Comparison of ENCODE assay signal across 10 cellular contexts in the genomic region with DNA sequence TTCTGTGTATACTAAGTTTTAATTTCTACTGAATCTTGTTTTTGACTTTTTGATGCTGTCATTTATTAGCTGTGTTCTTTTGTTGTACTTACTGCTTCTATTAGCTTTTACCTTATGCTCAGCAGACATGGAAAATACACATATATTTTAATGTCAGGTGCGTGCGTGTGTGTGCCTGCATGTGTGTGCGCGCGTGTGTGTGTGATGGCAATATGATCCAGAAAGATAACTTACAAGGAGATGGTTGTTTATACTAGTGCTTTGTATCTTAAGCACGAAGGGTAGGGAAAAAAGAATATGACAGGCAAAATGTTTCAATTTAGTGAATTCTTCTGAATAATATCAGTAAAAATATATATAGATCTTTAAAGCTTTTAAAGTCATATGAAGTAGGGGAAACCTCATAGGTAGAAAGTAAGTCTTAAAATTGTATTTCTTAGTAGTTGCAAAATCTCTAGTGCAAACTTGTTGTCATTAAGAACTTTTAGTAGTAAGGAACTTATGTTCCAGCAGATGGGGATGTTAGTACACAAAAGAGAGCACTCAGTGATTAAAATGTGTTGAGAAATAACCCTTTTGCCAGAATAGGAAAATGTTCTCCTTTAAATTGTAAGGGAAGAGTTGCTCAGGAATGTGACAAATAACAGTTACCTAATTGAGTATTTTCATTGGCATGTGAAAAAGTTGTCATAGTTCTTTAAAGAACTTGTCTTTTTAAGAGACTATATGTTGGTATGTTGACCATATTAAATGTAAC. TPM values are rescaled to one million over a fixed set of nuclear protein-coding genes. Genes with fewer than 3 reads are reported as not detected.
A peak's percentile ranks its signal among the peaks of the same experiment; 100 is the strongest.
DNase-seq lines count a peak whose midpoint lies in the region; ATAC-seq and TF ChIP-seq lines count a peak whose summit lies in the region.
"Had no signal": no experiment of that assay in that cellular context is flagged by ENCODE, and none has a peak within 500 bp of the region (broad histone marks: within the 10 kb centered on the region; RNA-seq: fewer than 3 reads in every experiment).

No MANE protein-coding gene starts in this region.

- H3K36me3 ChIP-seq in Panc1 (ENCODE audit: control insufficient read depth, insufficient read depth, low read length) (no peaks in the 10 kb centered on the region), sigmoid colon (no peaks in the 10 kb centered on the region)

- ATAC-seq in Panc1 = no peak

- H3K9me3 ChIP-seq in Panc1 (ENCODE audit: control insufficient read depth, insufficient read depth, low read depth, low read length) (no peaks in the 10 kb centered on the region), sigmoid colon (no peaks in the 10 kb centered on the region)
- H3K9me3 ChIP-seq: BLaER1 treated with 17β-estradiol and CSF1 and Interleukin-3, amounts not matched to agents 10 nM and 100 nM had no signal

- H3K4me1 ChIP-seq in Panc1 (ENCODE audit: control insufficient read depth, insufficient read depth, low read length) = peaks cover 35% of the 10 kb centered on the region
- H3K4me1 ChIP-seq in sigmoid colon = peaks cover 0 to 95% (median 69%) of the 10 kb centered on the region in 4 donors

- no peak overlapping the region for H3K4me3 ChIP-seq in Panc1 (ENCODE audit: low read depth in 2 of 2, low read length in 2 of 2)
- H3K4me3 ChIP-seq in fibroblast of pulmonary artery (replicated peaks; ENCODE audit: low read depth, low read length) = no peak overlapping the region
- no peak overlapping the region for H3K4me3 ChIP-seq in sigmoid colon
- H3K4me3 ChIP-seq: BLaER1 treated with 17β-estradiol and CSF1 and Interleukin-3, amounts not matched to agents 10 nM and 100 nM; skin epidermis had no signal

- POLR2A ChIA-PET in Panc1 (lab: Charles Lee) = no interaction called here

- CTCF ChIA-PET in Panc1 (lab: Charles Lee) = no interaction called here

- in situ Hi-C loops in Panc1 (cut with HindIII; ENCODE audit: low pct_unique_long_range_greater_than_20kb, low sequenced_read_pairs) = no loop called here

- no peak for TF ChIP-seq EP300 in sigmoid colon (IDR thresholded peaks at IDR 0.05)

- WGBS in sigmoid colon, 2 donors = 32 to 81% methylated on average over 6 of the region's 6 CpGs

- no TSS peak for BruUV-seq in Panc1 (replicated peaks; lab: Mats Ljungman, UMichigan)

- TF ChIP-seq CTCF in Panc1 (IDR thresholded peaks at IDR 0.05) (peak; percentile 23; the same call in 1 of the 2 replicates), fibroblast of pulmonary artery (IDR thresholded peaks at IDR 0.05; ENCODE audit: low read length, missing control alignments) (peak; percentile 47), sigmoid colon (IDR thresholded peaks at IDR 0.05) (peak in 3 of 4 experiments; percentile 17 to 26 (median 24)), GM10266 (IDR thresholded peaks at IDR 0.05; ENCODE audit: control insufficient read depth, insufficient read depth, low read depth, missing control alignments) (no peak)

- intact Hi-C loops in Panc1 (cut with micrococcal nuclease; ENCODE audit: unreplicated experiment) = loop anchor here (5.0 kb wide), 1 partner anchor 530 kb away; no protein-coding TSS in a partner anchor
- intact Hi-C loops in sigmoid colon (cut with DNase I) = loop anchor here (5.0 kb wide), 1 partner anchor 1500 kb away; no protein-coding TSS in a partner anchor

- no peak for TF ChIP-seq POLR2A in sigmoid colon (IDR thresholded peaks at IDR 0.05)

- H3K27ac ChIP-seq in Panc1 (ENCODE audit: low read length) = no peak overlapping the region
- H3K27ac ChIP-seq in sigmoid colon = no peak overlapping the region
- H3K27ac ChIP-seq: BLaER1 treated with 17β-estradiol and CSF1 and Interleukin-3, amounts not matched to agents 10 nM and 100 nM; skin epidermis had no signal

- H3K27me3 ChIP-seq in Panc1 (ENCODE audit: control insufficient read depth, insufficient read depth, low read length) (no peaks in the 10 kb centered on the region), sigmoid colon (no peaks in the 10 kb centered on the region)
- H3K27me3 ChIP-seq: BLaER1 treated with 17β-estradiol and CSF1 and Interleukin-3, amounts not matched to agents 10 nM and 100 nM had no signal

- DNase-seq in NCI-H1092 treated with DMSO at 0.1 percent for 48 hours (lab: John Stamatoyannopoulos, UW) (peak; percentile 14), NCI-H1092 (lab: John Stamatoyannopoulos, UW) (no peak), Panc1 (ENCODE audit: low read depth, low spot score) (no peak), fibroblast of pulmonary artery (ENCODE audit: low read depth) (peak; percentile 91), sigmoid colon (no peak), T1000 (lab: John Stamatoyannopoulos, UW) (no peak), GM10266 (ENCODE audit: extremely low spot score) (no peak), NCI-H2107 (lab: John Stamatoyannopoulos, UW) (no peak)

RNA-seq across cellular contexts. Expression of gene QKI, which starts 13.2 kb away (rescaled TPM):
- total RNA-seq in Panc1 (2021; ENCODE audit: unreplicated experiment) (176 TPM), sigmoid colon (100 to 1,000 TPM; 139 to 146 (median 142) TPM)
- polyA plus RNA-seq in Panc1 (2012; ENCODE audit: insufficient read length) = 81.4 TPM
- polyA plus RNA-seq in sigmoid colon = 10 to 100 TPM in 2 of 3 donors, 1 to 10 TPM in 1; 9.2 to 19.2 (median 14.4) TPM

Comparison
In these comparisons a context has a peak if more than half of its experiments do, and no peak if none do; other contexts are left out.
1. DNase-seq: peak in NCI-H1092 treated with DMSO at 0.1 percent for 48 hours (single experiment) and fibroblast of pulmonary artery (single experiment); none in NCI-H1092 (single experiment), Panc1 (single experiment), sigmoid colon (single experiment), T1000 (single experiment), GM10266 (single experiment) and NCI-H2107 (single experiment).